Comparison of ENCODE assay signal across 1 cellular context in genomic region chr9:128005938-128006337, GRCh38.
TF ChIP-seq lines count a peak whose summit lies in the region.

No MANE protein-coding gene starts in this region.

TF ChIP-seq in HepG2, 621 proteins besides CTCF, POLR2A, EP300 and RAD21 (continued from another document and continues in another):
- TF ChIP-seq, protein P1, sequence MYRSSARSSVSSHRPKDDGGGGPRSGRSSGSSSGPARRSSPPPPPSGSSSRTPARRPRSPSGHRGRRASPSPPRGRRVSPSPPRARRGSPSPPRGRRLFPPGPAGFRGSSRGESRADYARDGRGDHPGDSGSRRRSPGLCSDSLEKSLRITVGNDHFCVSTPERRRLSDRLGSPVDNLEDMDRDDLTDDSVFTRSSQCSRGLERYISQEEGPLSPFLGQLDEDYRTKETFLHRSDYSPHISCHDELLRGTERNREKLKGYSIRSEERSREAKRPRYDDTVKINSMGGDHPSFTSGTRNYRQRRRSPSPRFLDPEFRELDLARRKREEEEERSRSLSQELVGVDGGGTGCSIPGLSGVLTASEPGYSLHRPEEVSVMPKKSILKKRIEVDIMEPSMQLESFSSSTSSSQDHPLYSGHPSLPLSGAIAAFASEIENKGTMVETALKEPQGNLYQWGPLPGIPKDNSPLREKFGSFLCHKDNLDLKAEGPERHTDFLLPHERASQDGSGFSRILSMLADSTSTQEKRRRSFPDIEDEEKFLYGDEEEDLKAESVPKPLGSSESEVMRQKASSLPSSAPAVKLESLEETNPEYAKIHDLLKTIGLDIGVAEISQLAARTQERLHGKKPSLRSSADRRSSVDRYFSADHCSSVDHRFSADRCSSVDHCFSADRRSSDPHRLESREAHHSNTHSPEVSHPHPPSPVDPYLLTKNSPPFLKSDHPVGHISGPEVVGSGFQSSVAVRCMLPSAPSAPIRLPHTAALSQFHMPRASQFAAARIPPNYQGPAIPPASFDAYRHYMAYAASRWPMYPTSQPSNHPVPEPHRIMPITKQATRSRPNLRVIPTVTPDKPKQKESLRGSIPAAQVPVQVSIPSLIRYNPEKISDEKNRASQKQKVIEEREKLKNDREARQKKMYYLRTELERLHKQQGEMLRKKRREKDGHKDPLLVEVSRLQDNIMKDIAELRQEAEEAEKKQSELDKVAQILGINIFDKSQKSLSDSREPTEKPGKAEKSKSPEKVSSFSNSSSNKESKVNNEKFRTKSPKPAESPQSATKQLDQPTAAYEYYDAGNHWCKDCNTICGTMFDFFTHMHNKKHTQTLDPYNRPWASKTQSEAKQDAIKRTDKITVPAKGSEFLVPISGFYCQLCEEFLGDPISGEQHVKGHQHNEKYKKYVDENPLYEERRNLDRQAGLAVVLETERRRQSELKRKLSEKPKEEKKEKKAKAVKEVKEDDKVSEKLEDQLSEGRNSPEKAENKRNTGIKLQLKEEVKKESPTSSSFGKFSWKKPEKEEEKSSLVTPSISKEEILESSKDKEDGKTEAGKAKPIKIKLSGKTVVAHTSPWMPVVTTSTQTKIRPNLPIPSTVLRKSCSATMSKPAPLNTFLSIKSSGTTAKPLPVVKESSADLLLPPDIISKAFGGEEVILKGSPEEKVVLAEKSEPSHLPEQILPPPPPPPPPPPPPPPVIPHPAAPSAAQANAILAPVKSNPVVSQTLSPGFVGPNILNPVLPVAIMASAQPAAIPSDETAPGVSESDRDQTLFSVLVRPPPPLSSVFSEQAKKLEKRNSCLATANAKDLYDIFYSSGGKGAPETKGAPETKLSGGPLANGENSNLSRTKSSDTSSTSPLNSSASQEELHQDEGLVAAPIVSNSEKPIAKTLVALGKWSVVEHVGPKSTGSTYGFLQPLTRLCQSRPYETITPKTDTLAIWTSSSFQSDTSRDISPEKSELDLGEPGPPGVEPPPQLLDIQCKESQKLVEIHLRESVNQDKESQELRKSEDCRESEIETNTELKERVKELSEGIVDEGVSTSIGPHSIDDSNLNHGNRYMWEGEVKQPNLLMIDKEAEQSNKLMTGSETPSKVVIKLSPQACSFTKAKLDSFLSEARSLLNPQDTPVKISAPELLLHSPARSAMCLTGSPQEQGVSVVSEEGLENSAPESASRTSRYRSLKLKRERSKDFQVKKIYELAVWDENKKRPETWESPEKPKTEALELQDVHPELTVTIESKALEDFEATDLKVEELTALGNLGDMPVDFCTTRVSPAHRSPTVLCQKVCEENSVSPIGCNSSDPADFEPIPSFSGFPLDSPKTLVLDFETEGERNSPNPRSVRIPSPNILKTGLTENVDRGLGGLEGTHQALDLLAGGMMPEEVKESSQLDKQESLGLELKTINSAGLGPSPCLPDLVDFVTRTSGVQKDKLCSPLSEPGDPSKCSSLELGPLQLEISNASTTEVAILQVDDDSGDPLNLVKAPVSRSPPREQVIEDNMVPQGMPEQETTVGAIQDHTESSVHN (CRISPR knock-in tag; IDR thresholded peaks at IDR 0.05): no peak
- TF ChIP-seq FOSL2 (CRISPR knock-in tag; IDR thresholded peaks at IDR 0.05) (no peak; the same call in 1 of the 2 replicates), ZBTB8A (CRISPR knock-in tag; IDR thresholded peaks at IDR 0.05; ENCODE audit: borderline replicate concordance, low read depth) (no peak), MYC (CRISPR knock-in tag; IDR thresholded peaks at IDR 0.05; ENCODE audit: borderline replicate concordance) (0 out of 2 replicates have a peak, but pooled peaks have one; percentile 32), ZNF660 (CRISPR knock-in tag; IDR thresholded peaks at IDR 0.05; ENCODE audit: borderline replicate concordance, low read depth) (no peak), SCMH1 (CRISPR knock-in tag; IDR thresholded peaks at IDR 0.05; ENCODE audit: borderline replicate concordance) (no peak), ZNF468 (CRISPR knock-in tag; IDR thresholded peaks at IDR 0.05) (no peak), SRSF4 (IDR thresholded peaks at IDR 0.05; ENCODE audit: low read depth, low read length, poor library complexity, severe bottlenecking) (no peak), ZNF382 (CRISPR knock-in tag; IDR thresholded peaks at IDR 0.05; ENCODE audit: borderline replicate concordance) (no peak), HNRNPH1 (optimal IDR thresholded peaks at IDR 0.05; ENCODE audit: low read depth, low read length) (no peak), ZNF790 (CRISPR knock-in tag; IDR thresholded peaks at IDR 0.05; ENCODE audit: borderline replicate concordance) (no peak), ZFX (CRISPR knock-in tag; IDR thresholded peaks at IDR 0.05; ENCODE audit: low read depth) (peak; percentile 21; the same call in 1 of the 2 replicates), ZKSCAN1 (IDR thresholded peaks at IDR 0.05; ENCODE audit: low read length) (no peak), TBL1XR1 (IDR thresholded peaks at IDR 0.05; ENCODE audit: borderline replicate concordance, low read length, partially characterized antibody) (no peak), ZNF232 (CRISPR knock-in tag; IDR thresholded peaks at IDR 0.05; ENCODE audit: borderline replicate concordance) (no peak), ZBTB42 (CRISPR knock-in tag; IDR thresholded peaks at IDR 0.05) (0 out of 2 replicates have a peak, but pooled peaks have one; percentile 54), ZNF746 (CRISPR knock-in tag; IDR thresholded peaks at IDR 0.05) (no peak), MYNN (CRISPR knock-in tag; IDR thresholded peaks at IDR 0.05; ENCODE audit: low read depth) (no peak), THAP11 (CRISPR knock-in tag; IDR thresholded peaks at IDR 0.05) (peak; percentile 68; the same call in 1 of the 2 replicates), ZNF446 (CRISPR knock-in tag; IDR thresholded peaks at IDR 0.05) (no peak), NFKB2 (CRISPR knock-in tag; IDR thresholded peaks at IDR 0.05; ENCODE audit: borderline replicate concordance) (no peak), ZNF775 (CRISPR knock-in tag; IDR thresholded peaks at IDR 0.05; ENCODE audit: borderline replicate concordance) (no peak), ZNF614 (CRISPR knock-in tag; IDR thresholded peaks at IDR 0.05; ENCODE audit: borderline replicate concordance) (peak; percentile 53; the same call in 1 of the 2 replicates), ZNF749 (CRISPR knock-in tag; IDR thresholded peaks at IDR 0.05; ENCODE audit: borderline replicate concordance) (no peak), RFX3 (CRISPR knock-in tag; IDR thresholded peaks at IDR 0.05) (no peak), RAD51 (IDR thresholded peaks at IDR 0.05; ENCODE audit: borderline replicate concordance) (no peak), BCL6 (CRISPR knock-in tag; IDR thresholded peaks at IDR 0.05) (peak; percentile 60; the same call in 1 of the 2 replicates), NCOA2 (CRISPR knock-in tag; IDR thresholded peaks at IDR 0.05) (peak; percentile 78), PRMT3 (CRISPR knock-in tag; IDR thresholded peaks at IDR 0.05; ENCODE audit: borderline replicate concordance, low read depth) (no peak), YEATS4 (CRISPR knock-in tag; IDR thresholded peaks at IDR 0.05; ENCODE audit: borderline replicate concordance) (no peak), RXRA (CRISPR knock-in tag; IDR thresholded peaks at IDR 0.05) (peak; percentile 72; the same call in 1 of the 2 replicates), SOX6 (IDR thresholded peaks at IDR 0.05) (no peak), SOX6 (CRISPR knock-in tag; IDR thresholded peaks at IDR 0.05) (peak; percentile 33; the same call in 1 of the 2 replicates), ZNF777 (CRISPR knock-in tag; IDR thresholded peaks at IDR 0.05) (no peak), KAT8 (CRISPR knock-in tag; IDR thresholded peaks at IDR 0.05) (peak; percentile 40; the same call in 1 of the 2 replicates), SOX5 (CRISPR knock-in tag; IDR thresholded peaks at IDR 0.05; ENCODE audit: borderline replicate concordance) (peak; percentile 64), SNRNP70 (IDR thresholded peaks at IDR 0.05; ENCODE audit: low read depth, low read length) (no peak), ZNF18 (CRISPR knock-in tag; IDR thresholded peaks at IDR 0.05; ENCODE audit: insufficient replicate concordance) (no peak), ZNF17 (CRISPR knock-in tag; IDR thresholded peaks at IDR 0.05) (no peak), REL (CRISPR knock-in tag; conservative IDR thresholded peaks at IDR 0.05) (no peak), ZNF20 (CRISPR knock-in tag; IDR thresholded peaks at IDR 0.05) (no peak), GZF1 (CRISPR knock-in tag; IDR thresholded peaks at IDR 0.05) (no peak), NR2F6 (IDR thresholded peaks at IDR 0.05) (no peak), NR2F6 (CRISPR knock-in tag; IDR thresholded peaks at IDR 0.05) (peak; percentile 72), HIC2 (CRISPR knock-in tag; IDR thresholded peaks at IDR 0.05; ENCODE audit: low read depth) (no peak)
- TF ChIP-seq, protein P2, sequence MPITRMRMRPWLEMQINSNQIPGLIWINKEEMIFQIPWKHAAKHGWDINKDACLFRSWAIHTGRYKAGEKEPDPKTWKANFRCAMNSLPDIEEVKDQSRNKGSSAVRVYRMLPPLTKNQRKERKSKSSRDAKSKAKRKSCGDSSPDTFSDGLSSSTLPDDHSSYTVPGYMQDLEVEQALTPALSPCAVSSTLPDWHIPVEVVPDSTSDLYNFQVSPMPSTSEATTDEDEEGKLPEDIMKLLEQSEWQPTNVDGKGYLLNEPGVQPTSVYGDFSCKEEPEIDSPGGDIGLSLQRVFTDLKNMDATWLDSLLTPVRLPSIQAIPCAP (CRISPR knock-in tag; IDR thresholded peaks at IDR 0.05; ENCODE audit: low read depth): no peak
- TF ChIP-seq, protein P3, sequence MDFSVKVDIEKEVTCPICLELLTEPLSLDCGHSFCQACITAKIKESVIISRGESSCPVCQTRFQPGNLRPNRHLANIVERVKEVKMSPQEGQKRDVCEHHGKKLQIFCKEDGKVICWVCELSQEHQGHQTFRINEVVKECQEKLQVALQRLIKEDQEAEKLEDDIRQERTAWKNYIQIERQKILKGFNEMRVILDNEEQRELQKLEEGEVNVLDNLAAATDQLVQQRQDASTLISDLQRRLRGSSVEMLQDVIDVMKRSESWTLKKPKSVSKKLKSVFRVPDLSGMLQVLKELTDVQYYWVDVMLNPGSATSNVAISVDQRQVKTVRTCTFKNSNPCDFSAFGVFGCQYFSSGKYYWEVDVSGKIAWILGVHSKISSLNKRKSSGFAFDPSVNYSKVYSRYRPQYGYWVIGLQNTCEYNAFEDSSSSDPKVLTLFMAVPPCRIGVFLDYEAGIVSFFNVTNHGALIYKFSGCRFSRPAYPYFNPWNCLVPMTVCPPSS (IDR thresholded peaks at IDR 0.05): no peak
- TF ChIP-seq, protein P4, sequence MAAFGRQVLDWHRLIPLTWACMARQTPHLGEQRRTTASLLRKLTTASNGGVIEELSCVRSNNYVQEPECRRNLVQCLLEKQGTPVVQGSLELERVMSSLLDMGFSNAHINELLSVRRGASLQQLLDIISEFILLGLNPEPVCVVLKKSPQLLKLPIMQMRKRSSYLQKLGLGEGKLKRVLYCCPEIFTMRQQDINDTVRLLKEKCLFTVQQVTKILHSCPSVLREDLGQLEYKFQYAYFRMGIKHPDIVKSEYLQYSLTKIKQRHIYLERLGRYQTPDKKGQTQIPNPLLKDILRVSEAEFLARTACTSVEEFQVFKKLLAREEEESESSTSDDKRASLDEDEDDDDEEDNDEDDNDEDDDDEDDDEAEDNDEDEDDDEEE (CRISPR knock-in tag; IDR thresholded peaks at IDR 0.05): peak; percentile 28; the same call in 1 of the 2 replicates
- TF ChIP-seq, protein P5, sequence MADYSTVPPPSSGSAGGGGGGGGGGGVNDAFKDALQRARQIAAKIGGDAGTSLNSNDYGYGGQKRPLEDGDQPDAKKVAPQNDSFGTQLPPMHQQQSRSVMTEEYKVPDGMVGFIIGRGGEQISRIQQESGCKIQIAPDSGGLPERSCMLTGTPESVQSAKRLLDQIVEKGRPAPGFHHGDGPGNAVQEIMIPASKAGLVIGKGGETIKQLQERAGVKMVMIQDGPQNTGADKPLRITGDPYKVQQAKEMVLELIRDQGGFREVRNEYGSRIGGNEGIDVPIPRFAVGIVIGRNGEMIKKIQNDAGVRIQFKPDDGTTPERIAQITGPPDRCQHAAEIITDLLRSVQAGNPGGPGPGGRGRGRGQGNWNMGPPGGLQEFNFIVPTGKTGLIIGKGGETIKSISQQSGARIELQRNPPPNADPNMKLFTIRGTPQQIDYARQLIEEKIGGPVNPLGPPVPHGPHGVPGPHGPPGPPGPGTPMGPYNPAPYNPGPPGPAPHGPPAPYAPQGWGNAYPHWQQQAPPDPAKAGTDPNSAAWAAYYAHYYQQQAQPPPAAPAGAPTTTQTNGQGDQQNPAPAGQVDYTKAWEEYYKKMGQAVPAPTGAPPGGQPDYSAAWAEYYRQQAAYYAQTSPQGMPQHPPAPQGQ (CRISPR knock-in tag; IDR thresholded peaks at IDR 0.05; ENCODE audit: borderline replicate concordance): no peak
